Comparison of ENCODE assay signal across 15 cellular contexts in genomic region chr2:207189040-207189439, GRCh38. TPM values are rescaled to one million over a fixed set of nuclear protein-coding genes. Genes with fewer than 3 reads are reported as not detected.
DNase-seq lines count a peak whose midpoint lies in the region; ATAC-seq and TF ChIP-seq lines count a peak whose summit lies in the region.
"Had no signal": no experiment of that assay in that cellular context is flagged by ENCODE, and none has a peak within 500 bp of the region (broad histone marks: within the 10 kb centered on the region; RNA-seq: fewer than 3 reads in every experiment).

No MANE protein-coding gene starts in this region.

- peak overlapping the region; percentile 8 for H3K56ac ChIP-seq in mesendoderm (ENCODE audit: low read length)

- no peak overlapping the region for H3K23ac ChIP-seq in mesendoderm (ENCODE audit: low read length)

- H3K9me3 ChIP-seq in BLaER1 (0 out of 2 replicates have a peak, but pooled peaks cover 8% of the 10 kb centered on the region), RWPE2 (ENCODE audit: severe bottlenecking) (no peaks in the 10 kb centered on the region)
- H3K9me3 ChIP-seq: HAP-1 had no signal

- H4K20me1 ChIP-seq in BLaER1 = no peaks in the 10 kb centered on the region

- H3K9me3 Mint-ChIP-seq in activated CD8-positive, alpha-beta T cell treated with anti-CD3 and anti-CD28 coated beads, Interleukin-2, amount 10 ng/mL, durations not matched to agents 7 days and 5 days (ENCODE audit: insufficient read depth) = no peaks in the 10 kb centered on the region

- ATAC-seq in RWPE2 (ENCODE audit: low read depth) (no peak), GM21360 (IDR thresholded peaks at IDR 0.05; ENCODE audit: unreplicated experiment) (no peak)
- no peak for ATAC-seq in activated CD8-positive, alpha-beta T cell treated with anti-CD3 and anti-CD28 coated beads, Interleukin-2, amount 10 ng/mL, durations not matched to agents 7 days and 5 days

- H3K4me3 ChIP-seq in BLaER1 (no peak overlapping the region), RWPE2 (ENCODE audit: severe bottlenecking) (no peak overlapping the region), fibroblast of mammary gland (ENCODE audit: control insufficient read depth, low read depth, low read length) (no peak overlapping the region), mesendoderm (ENCODE audit: low read length) (no peak overlapping the region)
- H3K4me3 ChIP-seq: HAP-1, PC-9, SJSA1 had no signal

- H2BK5ac ChIP-seq in mesendoderm (ENCODE audit: low read length) = no peak overlapping the region

- no peaks in the 10 kb centered on the region for H3K4me1 Mint-ChIP-seq in activated CD8-positive, alpha-beta T cell treated with anti-CD3 and anti-CD28 coated beads, Interleukin-2, amount 10 ng/mL, durations not matched to agents 7 days and 5 days (ENCODE audit: low read depth)

- DNase-seq in RWPE2 (ENCODE audit: low spot score) = no peak
- peak; percentile 72 for DNase-seq in fibroblast of mammary gland (ENCODE audit: low read depth)
- no peak for DNase-seq in mesendoderm
- no peak for DNase-seq in HCEC 1CT
- DNase-seq in activated CD8-positive, alpha-beta T cell treated with anti-CD3 and anti-CD28 coated beads, Interleukin-2, amount 10 ng/mL, durations not matched to agents 7 days and 5 days = no peak
- DNase-seq: AML-193; CD4-positive, alpha-beta T cell; NCI-H187 treated with DMSO at 0.1 percent for 48 hours; NCI-H2171 had no signal

- H3K4me2 ChIP-seq in BLaER1 (peak overlapping the region; percentile 17), mesendoderm (ENCODE audit: low read length) (no peak overlapping the region)
- H3K4me2 ChIP-seq: PC-9 had no signal

- H3K27ac Mint-ChIP-seq in activated CD8-positive, alpha-beta T cell treated with anti-CD3 and anti-CD28 coated beads, Interleukin-2, amount 10 ng/mL, durations not matched to agents 7 days and 5 days = no peak overlapping the region
- H3K27ac Mint-ChIP-seq: CD4-positive, alpha-beta T cell had no signal

- no peaks in the 10 kb centered on the region for H3K36me3 Mint-ChIP-seq in activated CD8-positive, alpha-beta T cell treated with anti-CD3 and anti-CD28 coated beads, Interleukin-2, amount 10 ng/mL, durations not matched to agents 7 days and 5 days (ENCODE audit: low read depth)

- no peaks in the 10 kb centered on the region for H3K79me1 ChIP-seq in mesendoderm (ENCODE audit: low read length)

- H3K27ac ChIP-seq in BLaER1 (no peak overlapping the region), RWPE2 (ENCODE audit: poor library complexity, severe bottlenecking) (peak overlapping the region; percentile 9), mesendoderm (ENCODE audit: low read depth, low read length) (no peak overlapping the region)
- H3K27ac ChIP-seq: HL-60, PC-9, SJSA1 had no signal

- no peak overlapping the region for H2BK120ac ChIP-seq in mesendoderm (ENCODE audit: low read depth, low read length)

- CTCF ChIA-PET in activated CD8-positive, alpha-beta T cell treated with anti-CD3 and anti-CD28 coated beads, Interleukin-2, amount 10 ng/mL, durations not matched to agents 7 days and 5 days (lab: Charles Lee) = no interaction called here

- no peak overlapping the region for H2AK5ac ChIP-seq in mesendoderm (ENCODE audit: low read length)

- peaks cover 11% of the 10 kb centered on the region for H3K27me3 Mint-ChIP-seq in activated CD8-positive, alpha-beta T cell treated with anti-CD3 and anti-CD28 coated beads, Interleukin-2, amount 10 ng/mL, durations not matched to agents 7 days and 5 days (ENCODE audit: low read depth)
- H3K27me3 Mint-ChIP-seq: CD4-positive, alpha-beta T cell had no signal

- no CpG with 5 or more reads among the region's 3 CpGs for WGBS in mesendoderm (ENCODE audit: extremely low coverage, insufficient coverage, low lambda C conversion rate)

- H2BK15ac ChIP-seq in mesendoderm (replicated peaks; ENCODE audit: low read depth) = no peak overlapping the region

- H3K4me3 Mint-ChIP-seq in activated CD8-positive, alpha-beta T cell treated with anti-CD3 and anti-CD28 coated beads, Interleukin-2, amount 10 ng/mL, durations not matched to agents 7 days and 5 days = no peak overlapping the region
- H3K4me3 Mint-ChIP-seq: CD4-positive, alpha-beta T cell had no signal

- no peak overlapping the region for H3K18ac ChIP-seq in mesendoderm (ENCODE audit: low read length)

- TF ChIP-seq CTCF in RWPE2 (IDR thresholded peaks at IDR 0.05; ENCODE audit: poor library complexity, severe bottlenecking) (no peak), fibroblast of mammary gland (conservative IDR thresholded peaks at IDR 0.05; ENCODE audit: control insufficient read depth, insufficient read depth, low read depth, low read length) (no peak)

- H3K27me3 ChIP-seq in BLaER1 (no peaks in the 10 kb centered on the region), RWPE2 (ENCODE audit: insufficient read depth, poor library complexity, severe bottlenecking) (no peaks in the 10 kb centered on the region), mesendoderm (ENCODE audit: insufficient read depth, low read length, poor library complexity) (no peaks in the 10 kb centered on the region)
- H3K27me3 ChIP-seq: SJSA1 had no signal

- no peak overlapping the region for H4K8ac ChIP-seq in mesendoderm (ENCODE audit: low read depth, low read length)

- no peak overlapping the region for H3K4ac ChIP-seq in mesendoderm (ENCODE audit: low read depth, low read length)

- H3K9ac ChIP-seq in BLaER1 = no peak overlapping the region
- no peak overlapping the region for H3K9ac ChIP-seq in mesendoderm (ENCODE audit: low read length)

- no peaks in the 10 kb centered on the region for H3K79me2 ChIP-seq in mesendoderm (ENCODE audit: control insufficient read depth, insufficient read depth, low read length)

- H3K4me1 ChIP-seq in BLaER1 = peaks cover 9% of the 10 kb centered on the region; the same call in 1 of the 2 replicates
- H3K4me1 ChIP-seq in RWPE2 (ENCODE audit: insufficient read depth, poor library complexity, severe bottlenecking) = peaks cover 9% of the 10 kb centered on the region
- H3K4me1 ChIP-seq in mesendoderm (ENCODE audit: control insufficient read depth, low read depth, low read length) = no peaks in the 10 kb centered on the region
- H3K4me1 ChIP-seq: HAP-1 had no signal

- POLR2A ChIA-PET in activated CD8-positive, alpha-beta T cell treated with anti-CD3 and anti-CD28 coated beads, Interleukin-2, amount 10 ng/mL, durations not matched to agents 7 days and 5 days (lab: Charles Lee) = no interaction called here

- no peaks in the 10 kb centered on the region for H3K36me3 ChIP-seq in BLaER1
- H3K36me3 ChIP-seq in RWPE2 (ENCODE audit: low read depth) = no peaks in the 10 kb centered on the region
- H3K36me3 ChIP-seq in mesendoderm (ENCODE audit: control insufficient read depth, insufficient read depth, low read length) = no peaks in the 10 kb centered on the region
- H3K36me3 ChIP-seq: HAP-1, SJSA1 had no signal

- H4K5ac ChIP-seq in mesendoderm (ENCODE audit: low read length) = no peak overlapping the region

RNA-seq across cellular contexts. Expression of gene KLF7, which starts 23.3 kb away (rescaled TPM):
- 44.5 TPM for polyA plus RNA-seq in mesendoderm (2013, experiment 1 of 2)
- 41.8 TPM for polyA plus RNA-seq in mesendoderm (2013, experiment 2 of 2)
- 10 to 100 TPM; 16.5 to 19.2 TPM for total RNA-seq in activated CD8-positive, alpha-beta T cell treated with anti-CD3 and anti-CD28 coated beads, Interleukin-2, amount 10 ng/mL, durations not matched to agents 7 days and 5 days
